ENCODE assay signal across 1 cellular context in genomic region chr14:81166126-81166525, GRCh38.
TF ChIP-seq lines count a peak whose summit lies in the region.

No MANE protein-coding gene starts in this region.

TF ChIP-seq in HepG2, 621 proteins besides CTCF, POLR2A, EP300 and RAD21 (continued from another document):
- TF ChIP-seq LRRFIP1 (CRISPR knock-in tag; conservative IDR thresholded peaks at IDR 0.05) = no peak
- no peak for TF ChIP-seq MIER2 (CRISPR knock-in tag; IDR thresholded peaks at IDR 0.05)
